Comparison of ENCODE assay signal across 13 cellular contexts in genomic region chr2:237456200-237456731, GRCh38. TPM values are rescaled to one million over a fixed set of nuclear protein-coding genes. Genes with fewer than 3 reads are reported as not detected.
DNase-seq lines count a peak whose midpoint lies in the region; FAIRE-seq and TF ChIP-seq lines count a peak whose summit lies in the region.
"Had no signal": no experiment of that assay in that cellular context is flagged by ENCODE, and none has a peak within 500 bp of the region (broad histone marks: within the 10 kb centered on the region; RNA-seq: fewer than 3 reads in every experiment).

No MANE protein-coding gene starts in this region.

- H3K27ac ChIP-seq in BLaER1: no peak overlapping the region

- H3K36me3 Mint-ChIP-seq in type B pancreatic cell: no peaks in the 10 kb centered on the region

- TF ChIP-seq POLR2A in GM12891 (IDR thresholded peaks at IDR 0.05; ENCODE audit: low read depth, low read length): no peak

- peaks cover 13% of the 10 kb centered on the region for H3K9me3 Mint-ChIP-seq in type B pancreatic cell
- H3K9me3 Mint-ChIP-seq: activated B cell treated with CpG ODN at 0.5 μM for 24 hours had no signal

- no peaks in the 10 kb centered on the region for H4K20me1 ChIP-seq in BLaER1

- FAIRE-seq in GM12891 (lab: Jason Lieb, UNC): no peak

- H3K27me3 Mint-ChIP-seq in type B pancreatic cell: peaks cover 47% of the 10 kb centered on the region

- H3K36me3 ChIP-seq in BLaER1: no peaks in the 10 kb centered on the region

- no peak overlapping the region for H3K4me3 Mint-ChIP-seq in type B pancreatic cell
- H3K4me3 Mint-ChIP-seq: activated B cell treated with CpG ODN at 0.5 μM for 24 hours had no signal

- no peak overlapping the region for H3K9ac ChIP-seq in BLaER1

- H3K4me2 ChIP-seq in BLaER1: peak overlapping the region; percentile 71

- peaks cover 64% of the 10 kb centered on the region for H3K4me1 ChIP-seq in BLaER1

- DNase-seq in NCI-H2171 (lab: John Stamatoyannopoulos, UW): peak; percentile 36
- DNase-seq in choroid plexus epithelial cell (ENCODE audit: low read depth): peak; percentile 97
- DNase-seq in mucosa of gallbladder (ENCODE audit: low spot score): peak; percentile 37
- DNase-seq in GM12891 (ENCODE audit: insufficient read length, low spot score): no peak
- DNase-seq in type B pancreatic cell (ENCODE audit: extremely low spot score, unreplicated experiment): no peak
- no peak for DNase-seq in NCI-H82 treated with DMSO at 0.1 percent for 48 hours (lab: John Stamatoyannopoulos, UW; ENCODE audit: unreplicated experiment)
- no peak for DNase-seq in NCI-H2081 (lab: John Stamatoyannopoulos, UW)
- DNase-seq: activated B cell treated with CpG ODN at 0.5 μM for 24 hours; activated naive CD4-positive, alpha-beta T cell treated with anti-CD3 and anti-CD28 coated beads, Interleukin-2, amount 50 U/mL, for 16 hours; DMS153; NCI-H2107; nucleus accumbens had no signal

- TF ChIP-seq CTCF in choroid plexus epithelial cell (conservative IDR thresholded peaks at IDR 0.05; ENCODE audit: low read depth, low read length): no peak
- no peak for TF ChIP-seq CTCF in type B pancreatic cell (conservative IDR thresholded peaks at IDR 0.05)

- H3K27ac Mint-ChIP-seq in type B pancreatic cell: no peak overlapping the region
- H3K27ac Mint-ChIP-seq: activated B cell treated with CpG ODN at 0.5 μM for 24 hours had no signal

- H3K9me3 ChIP-seq in BLaER1: peaks cover 41% of the 10 kb centered on the region

- H3K4me1 Mint-ChIP-seq in type B pancreatic cell (ENCODE audit: unreplicated experiment): peaks cover 16% of the 10 kb centered on the region

- H3K27me3 ChIP-seq in BLaER1: no peaks in the 10 kb centered on the region

- H3K4me3 ChIP-seq in BLaER1 (no peak overlapping the region), choroid plexus epithelial cell (ENCODE audit: low read depth, low read length) (no peak overlapping the region)

TF ChIP-seq in GM12891, 5 proteins besides CTCF, POLR2A, EP300 and RAD21:
- TF ChIP-seq POU2F2 (IDR thresholded peaks at IDR 0.05; ENCODE audit: low read depth, low read length) (no peak), TAF1 (IDR thresholded peaks at IDR 0.05; ENCODE audit: low read depth, low read length) (no peak), PAX5 (IDR thresholded peaks at IDR 0.05; ENCODE audit: insufficient read depth, low read length, severe bottlenecking) (no peak)
TF ChIP-seq in GM12891: peak in this region for 0.

RNA-seq across cellular contexts. Expression of gene MLPH, which starts 30.8 kb away (rescaled TPM):
- total RNA-seq in mucosa of gallbladder (222 TPM), type B pancreatic cell (ENCODE audit: low replicate concordance) (14.8 and 16.7 TPM in 2 replicates)
- polyA plus RNA-seq in GM12891 (2012; ENCODE audit: low read depth, missing spikeins): not detected
- total RNA-seq: activated B cell treated with CpG ODN at 0.5 μM for 24 hours had no signal

RNA-seq across cellular contexts. Expression of gene COL6A3, which starts 42.3 kb away (rescaled TPM):
- total RNA-seq in mucosa of gallbladder (258 TPM), type B pancreatic cell (ENCODE audit: low replicate concordance) (4.7 and 157 TPM in 2 replicates)
- 0.05 TPM for polyA plus RNA-seq in GM12891 (2012; ENCODE audit: low read depth, missing spikeins)

Comparison
In these comparisons a context has a peak if more than half of its experiments do, and no peak if none do; other contexts are left out.
1. DNase-seq: peak in NCI-H2171 (single experiment), choroid plexus epithelial cell (single experiment) and mucosa of gallbladder (single experiment); none in GM12891 (single experiment), type B pancreatic cell (single experiment), NCI-H82 treated with DMSO at 0.1 percent for 48 hours (single experiment) and NCI-H2081 (0 of 2).
2. RNA of gene MLPH, which starts 30.8 kb away (total RNA-seq): 222 TPM in mucosa of gallbladder (single experiment); 14.8 to 16.7 TPM in type B pancreatic cell; every median in the first group is over 10 times any median in the second.